12 cellular contexts compared by ENCODE assay signal in genomic region chr6:149334201-149334600, GRCh38. TPM values are rescaled to one million over a fixed set of nuclear protein-coding genes. Genes with fewer than 3 reads are reported as not detected.
A peak's percentile ranks its signal among the peaks of the same experiment; 100 is the strongest.
DNase-seq lines count a peak whose midpoint lies in the region; ATAC-seq and TF ChIP-seq lines count a peak whose summit lies in the region.
"Had no signal": no experiment of that assay in that cellular context is flagged by ENCODE, and none has a peak within 500 bp of the region (broad histone marks: within the 10 kb centered on the region; RNA-seq: fewer than 3 reads in every experiment).

No MANE protein-coding gene starts in this region.

- intact Hi-C loops in MCF 10A (cut with micrococcal nuclease) (loop anchor here (2.0 kb wide), 1 partner anchor 15 kb away; no protein-coding TSS in a partner anchor), breast epithelium (cut with DNase I; ENCODE audit: low total_unique reads) (no loop called here)

- H3K27ac ChIP-seq in breast epithelium (peak overlapping the region in 1 of 2 donors; percentile 49), hepatocyte (peak overlapping the region; percentile 35)
- H3K27ac ChIP-seq in effector memory CD4-positive, alpha-beta T cell (ENCODE audit: insufficient read depth, low read length, poor library complexity, severe bottlenecking): no peak overlapping the region
- H3K27ac ChIP-seq: neutrophil had no signal

- 60% methylated on average over 3 of the region's 3 CpGs for WGBS in hepatocyte (ENCODE audit: low lambda C conversion rate, missing lambda C conversion rate)

- peak; percentile 79 for DNase-seq in MCF 10A (ENCODE audit: unreplicated experiment)
- DNase-seq in breast epithelium (ENCODE audit: low spot score in 2 of 2): no peak
- DNase-seq in activated naive CD8-positive, alpha-beta T cell treated with anti-CD3 and anti-CD28 coated beads, Interleukin-2, amount 50 U/mL, for 24 hours: no peak
- DNase-seq in hepatocyte (ENCODE audit: low spot score): no peak
- DNase-seq in type B pancreatic cell (ENCODE audit: extremely low spot score, unreplicated experiment): no peak
- DNase-seq in GM19240 (ENCODE audit: insufficient read length, low spot score): no peak
- DNase-seq in effector memory CD4-positive, alpha-beta T cell: no peak
- DNase-seq: anterior cingulate cortex; CD4-positive, alpha-beta T cell; hypothalamus had no signal

- peaks cover 7 to 13% of the 10 kb centered on the region in 2 donors for H3K4me1 ChIP-seq in breast epithelium
- H3K4me1 ChIP-seq in hepatocyte (ENCODE audit: insufficient read depth): peaks cover 60% of the 10 kb centered on the region
- peaks cover 62% of the 10 kb centered on the region for H3K4me1 ChIP-seq in effector memory CD4-positive, alpha-beta T cell (ENCODE audit: control insufficient read depth, insufficient read depth, low read length, poor library complexity, severe bottlenecking)

- H3K27me3 Mint-ChIP-seq in MCF 10A (ENCODE audit: insufficient read depth, unreplicated experiment) (no peaks in the 10 kb centered on the region), type B pancreatic cell (no peaks in the 10 kb centered on the region)
- no peaks in the 10 kb centered on the region for H3K27me3 Mint-ChIP-seq in activated naive CD8-positive, alpha-beta T cell treated with anti-CD3 and anti-CD28 coated beads, Interleukin-2, amount 50 U/mL, for 24 hours
- H3K27me3 Mint-ChIP-seq: CD4-positive, alpha-beta T cell had no signal

- H3K9me3 Mint-ChIP-seq in MCF 10A (ENCODE audit: unreplicated experiment): no peaks in the 10 kb centered on the region
- no peaks in the 10 kb centered on the region for H3K9me3 Mint-ChIP-seq in activated naive CD8-positive, alpha-beta T cell treated with anti-CD3 and anti-CD28 coated beads, Interleukin-2, amount 50 U/mL, for 24 hours
- H3K9me3 Mint-ChIP-seq in type B pancreatic cell: peaks cover 12% of the 10 kb centered on the region
- H3K9me3 Mint-ChIP-seq: CD4-positive, alpha-beta T cell had no signal

- H3K4me2 ChIP-seq in hepatocyte: no peak overlapping the region

- H3K4me1 Mint-ChIP-seq in MCF 10A (ENCODE audit: insufficient read depth, unreplicated experiment): peaks cover 75% of the 10 kb centered on the region
- H3K4me1 Mint-ChIP-seq in activated naive CD8-positive, alpha-beta T cell treated with anti-CD3 and anti-CD28 coated beads, Interleukin-2, amount 50 U/mL, for 24 hours: peaks cover 94% of the 10 kb centered on the region
- peaks cover 76% of the 10 kb centered on the region for H3K4me1 Mint-ChIP-seq in type B pancreatic cell (ENCODE audit: unreplicated experiment)

- H3K36me3 Mint-ChIP-seq in MCF 10A (ENCODE audit: insufficient read depth, unreplicated experiment) (no peaks in the 10 kb centered on the region), type B pancreatic cell (peaks cover 10% of the 10 kb centered on the region)
- H3K36me3 Mint-ChIP-seq in activated naive CD8-positive, alpha-beta T cell treated with anti-CD3 and anti-CD28 coated beads, Interleukin-2, amount 50 U/mL, for 24 hours (ENCODE audit: low read depth): peaks cover 19% of the 10 kb centered on the region

- no peak for ATAC-seq in activated naive CD8-positive, alpha-beta T cell treated with anti-CD3 and anti-CD28 coated beads, Interleukin-2, amount 50 U/mL, for 24 hours
- ATAC-seq in GM21515 (IDR thresholded peaks at IDR 0.05; ENCODE audit: unreplicated experiment): no peak

- H2AFZ ChIP-seq in hepatocyte: no peak overlapping the region

- H3K4me3 ChIP-seq in breast epithelium: no peak overlapping the region
- H3K4me3 ChIP-seq in hepatocyte: no peak overlapping the region
- no peak overlapping the region for H3K4me3 ChIP-seq in effector memory CD4-positive, alpha-beta T cell (ENCODE audit: insufficient read depth, low read depth, low read length, poor library complexity, severe bottlenecking)

- peaks cover 96% of the 10 kb centered on the region for H4K20me1 ChIP-seq in hepatocyte (ENCODE audit: insufficient read depth, poor library complexity, severe bottlenecking)

- CTCF ChIA-PET in MCF 10A (lab: Yijun Ruan, JAX): interaction anchor here (0.7 to 1.8 kb wide), 5 partner anchors 9 to 243 kb away, joined by 3 to 5 read pairs (median 3); no protein-coding TSS in a partner anchor

- no peaks in the 10 kb centered on the region for H3K27me3 ChIP-seq in breast epithelium
- H3K27me3 ChIP-seq in hepatocyte: no peaks in the 10 kb centered on the region
- H3K27me3 ChIP-seq in effector memory CD4-positive, alpha-beta T cell (replicated peaks; ENCODE audit: control insufficient read depth, insufficient read depth, low read length, poor library complexity, severe bottlenecking): no peaks in the 10 kb centered on the region
- H3K27me3 ChIP-seq: neutrophil had no signal

- POLR2A ChIA-PET in MCF 10A (lab: Yijun Ruan, JAX): interaction anchor here (0.6 to 17.5 kb wide), 17 partner anchors 13 to 314 kb away, joined by 3 to 392 read pairs (median 5); partner anchors contain the start of gene TAB2

- no peaks in the 10 kb centered on the region for H3K9me2 ChIP-seq in hepatocyte (replicated peaks; ENCODE audit: insufficient read depth)

- peak overlapping the region; percentile 1 for H3K4me3 Mint-ChIP-seq in MCF 10A (ENCODE audit: unreplicated experiment)
- peak overlapping the region; percentile 22 for H3K4me3 Mint-ChIP-seq in activated naive CD8-positive, alpha-beta T cell treated with anti-CD3 and anti-CD28 coated beads, Interleukin-2, amount 50 U/mL, for 24 hours
- no peak overlapping the region for H3K4me3 Mint-ChIP-seq in type B pancreatic cell
- H3K4me3 Mint-ChIP-seq: CD4-positive, alpha-beta T cell had no signal

- peaks cover 100% of the 10 kb centered on the region for H3K79me2 ChIP-seq in hepatocyte

- TF ChIP-seq POLR2A in breast epithelium (IDR thresholded peaks at IDR 0.05): no peak

- H3K9me3 ChIP-seq in breast epithelium (no peaks in the 10 kb centered on the region), hepatocyte (ENCODE audit: low read depth) (no peaks in the 10 kb centered on the region)
- H3K9me3 ChIP-seq in effector memory CD4-positive, alpha-beta T cell (ENCODE audit: control insufficient read depth, low read length): no peaks in the 10 kb centered on the region
- H3K9me3 ChIP-seq: neutrophil had no signal

- H3K36me3 ChIP-seq in breast epithelium (no peaks in the 10 kb centered on the region), hepatocyte (replicated peaks; ENCODE audit: insufficient read depth, low read depth) (no peaks in the 10 kb centered on the region)
- H3K36me3 ChIP-seq in effector memory CD4-positive, alpha-beta T cell (ENCODE audit: control insufficient read depth, insufficient read depth, low read length): no peaks in the 10 kb centered on the region
- H3K36me3 ChIP-seq: neutrophil had no signal

- H3K27ac Mint-ChIP-seq in MCF 10A (ENCODE audit: low read depth, unreplicated experiment) (peak overlapping the region; percentile 89), type B pancreatic cell (peak overlapping the region; percentile 89)
- H3K27ac Mint-ChIP-seq in activated naive CD8-positive, alpha-beta T cell treated with anti-CD3 and anti-CD28 coated beads, Interleukin-2, amount 50 U/mL, for 24 hours: peak overlapping the region; percentile 84
- H3K27ac Mint-ChIP-seq: CD4-positive, alpha-beta T cell had no signal

- TF ChIP-seq CTCF in MCF 10A (IDR thresholded peaks at IDR 0.05; ENCODE audit: unreplicated experiment) (no peak), breast epithelium (IDR thresholded peaks at IDR 0.05) (no peak), hepatocyte (IDR thresholded peaks at IDR 0.05; ENCODE audit: poor library complexity) (no peak), type B pancreatic cell (conservative IDR thresholded peaks at IDR 0.05) (no peak)

- no TSS peak for BruUV-seq in MCF 10A (replicated peaks; lab: Mats Ljungman, UMichigan)

RNA-seq across cellular contexts. Expression of gene TAB2, which starts 16.7 kb away (rescaled TPM):
- total RNA-seq in MCF 10A (2022): 55.9 and 76.4 TPM in 2 replicates
- 10 to 100 TPM; 63.3 to 91.0 (median 75.8) TPM for total RNA-seq in breast epithelium
- total RNA-seq in hepatocyte: 51.3 and 51.9 TPM in 2 replicates
- 9.4 and 14.2 TPM in 2 replicates for polyA plus RNA-seq in hepatocyte
- 58.7 TPM in 2 replicates for total RNA-seq in type B pancreatic cell (ENCODE audit: low replicate concordance)
